In the genomic region with DNA sequence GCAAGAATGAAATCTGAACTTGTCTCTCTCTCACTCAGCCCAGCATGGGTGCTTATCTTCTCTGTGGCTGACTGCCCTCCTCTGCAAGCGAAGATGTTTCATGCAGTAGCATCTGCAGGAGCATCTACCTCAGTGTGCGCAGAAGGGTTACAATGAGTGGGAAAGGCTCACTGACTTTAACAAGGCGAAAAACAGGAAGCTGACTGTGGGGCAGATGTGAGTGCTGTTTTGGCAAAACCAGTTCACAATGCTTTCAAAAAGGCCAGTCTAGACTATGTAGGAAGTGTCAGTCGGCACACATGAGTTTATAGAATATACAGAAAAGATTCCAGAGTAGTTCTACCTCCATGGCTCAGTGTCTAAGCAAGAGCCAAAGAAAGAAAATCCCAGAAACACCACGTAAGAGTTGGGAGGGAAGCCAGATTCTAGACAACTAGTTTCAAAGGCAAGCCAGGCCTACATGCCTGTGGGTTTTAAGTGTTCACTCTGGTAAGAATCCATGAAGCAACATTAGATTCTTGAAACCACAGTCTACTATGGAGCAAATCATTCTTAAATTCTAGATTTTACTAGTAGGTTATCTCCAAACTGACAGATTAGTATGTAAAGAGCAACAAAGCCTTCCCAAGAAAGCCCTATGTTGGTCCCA, we compare ENCODE assay signal across 15 cellular contexts.
DNase-seq lines count a peak whose midpoint lies in the region; ATAC-seq and TF ChIP-seq lines count a peak whose summit lies in the region.
"Had no signal": no experiment of that assay in that cellular context is flagged by ENCODE, and none has a peak within 500 bp of the region (broad histone marks: within the 10 kb centered on the region; RNA-seq: fewer than 3 reads in every experiment).

No MANE protein-coding gene starts in this region.

- no peaks in the 10 kb centered on the region for H3K4me1 ChIP-seq in ascending aorta

- H3K9me3 Mint-ChIP-seq in activated T-helper 2 cell treated with anti-CD3 and anti-CD28 coated beads, Interferon-gamma antibody, Interleukin-2, Interleukin-4, amounts not matched to agents 10 μg/mL and 5 μg/mL and 100 μg/mL, durations not matched to agents 14 hours and 24 hours and 36 hours: peaks cover 29% of the 10 kb centered on the region

- H3K27ac ChIP-seq in ascending aorta (no peak overlapping the region), WERI-Rb-1 (no peak overlapping the region)
- H3K27ac ChIP-seq: esophagus squamous epithelium, skin epidermis, suprapubic skin had no signal

- H3K4me1 Mint-ChIP-seq in activated T-helper 2 cell treated with anti-CD3 and anti-CD28 coated beads, Interferon-gamma antibody, Interleukin-2, Interleukin-4, amounts not matched to agents 10 μg/mL and 5 μg/mL and 100 μg/mL, durations not matched to agents 14 hours and 24 hours and 36 hours (ENCODE audit: low read depth): peaks cover 32% of the 10 kb centered on the region

- peak overlapping the region; percentile 88 for H3K27ac Mint-ChIP-seq in activated T-helper 2 cell treated with anti-CD3 and anti-CD28 coated beads, Interferon-gamma antibody, Interleukin-2, Interleukin-4, amounts not matched to agents 10 μg/mL and 5 μg/mL and 100 μg/mL, durations not matched to agents 14 hours and 24 hours and 36 hours

- H3K36me3 ChIP-seq in ascending aorta: no peaks in the 10 kb centered on the region
- H3K36me3 ChIP-seq in WERI-Rb-1: no peaks in the 10 kb centered on the region; the same call in 1 of the 2 replicates

- no peaks in the 10 kb centered on the region for H3K27me3 Mint-ChIP-seq in activated T-helper 2 cell treated with anti-CD3 and anti-CD28 coated beads, Interferon-gamma antibody, Interleukin-2, Interleukin-4, amounts not matched to agents 10 μg/mL and 5 μg/mL and 100 μg/mL, durations not matched to agents 14 hours and 24 hours and 36 hours (ENCODE audit: low read depth)

- TF ChIP-seq POLR2A in GM18505 (IDR thresholded peaks at IDR 0.05; ENCODE audit: borderline replicate concordance, extremely low read depth, insufficient read depth, insufficient read length): no peak

- no peak for TF ChIP-seq CTCF in fibroblast of pulmonary artery (IDR thresholded peaks at IDR 0.05; ENCODE audit: low read length, missing control alignments)
- TF ChIP-seq CTCF in ascending aorta (IDR thresholded peaks at IDR 0.05): no peak
- no peak for TF ChIP-seq CTCF in WERI-Rb-1 (IDR thresholded peaks at IDR 0.05; ENCODE audit: low read depth, low read length)

- no peaks in the 10 kb centered on the region for H3K9me3 ChIP-seq in ascending aorta
- H3K9me3 ChIP-seq in WERI-Rb-1 (ENCODE audit: severe bottlenecking): no peaks in the 10 kb centered on the region
- H3K9me3 ChIP-seq: esophagus squamous epithelium, suprapubic skin had no signal

- intact Hi-C loops in activated T-helper 2 cell treated with anti-CD3 and anti-CD28 coated beads, Interferon-gamma antibody, Interleukin-2, Interleukin-4, amounts not matched to agents 10 μg/mL and 5 μg/mL and 100 μg/mL, durations not matched to agents 14 hours and 24 hours and 36 hours (cut with micrococcal nuclease): loop anchor here (2.0 kb wide), 2 partner anchors 22 to 126 kb away; no protein-coding TSS in a partner anchor
- intact Hi-C loops in ascending aorta (cut with DNase I): no loop called here

- peaks cover 79% of the 10 kb centered on the region for H3K36me3 Mint-ChIP-seq in activated T-helper 2 cell treated with anti-CD3 and anti-CD28 coated beads, Interferon-gamma antibody, Interleukin-2, Interleukin-4, amounts not matched to agents 10 μg/mL and 5 μg/mL and 100 μg/mL, durations not matched to agents 14 hours and 24 hours and 36 hours (ENCODE audit: low read depth)

- ATAC-seq in GM18505 (IDR thresholded peaks at IDR 0.05; ENCODE audit: unreplicated experiment): no peak
- no peak for ATAC-seq in HG03432 (IDR thresholded peaks at IDR 0.05; ENCODE audit: unreplicated experiment)

- peak; percentile 15 for DNase-seq in stimulated activated CD4-positive, alpha-beta T cell treated with anti-CD3 and anti-CD28 coated beads, Interleukin-1b, Interleukin-23, amount 100 ng/mL, for 48 hours
- DNase-seq in stimulated activated CD4-positive, alpha-beta T cell treated with anti-CD3 and anti-CD28 coated beads, Interleukin-4, amount 100 ng/mL, for 1 hour: no peak
- DNase-seq in activated T-helper 2 cell treated with anti-CD3 and anti-CD28 coated beads, Interferon-gamma antibody, Interleukin-2, Interleukin-4, amounts not matched to agents 10 μg/mL and 5 μg/mL and 100 μg/mL, durations not matched to agents 14 hours and 24 hours and 36 hours (ENCODE audit: low spot score): no peak
- DNase-seq in fibroblast of pulmonary artery (ENCODE audit: low read depth) (peak; percentile 35), ascending aorta (ENCODE audit: low spot score in 2 of 2) (no peak), WERI-Rb-1 (no peak)
- DNase-seq: cortex of kidney, esophagus squamous epithelium, Karpas-422, mesendoderm, NCI-H526 had no signal

- no peak overlapping the region for H3K4me3 Mint-ChIP-seq in activated T-helper 2 cell treated with anti-CD3 and anti-CD28 coated beads, Interferon-gamma antibody, Interleukin-2, Interleukin-4, amounts not matched to agents 10 μg/mL and 5 μg/mL and 100 μg/mL, durations not matched to agents 14 hours and 24 hours and 36 hours (ENCODE audit: low read depth)

- no peaks in the 10 kb centered on the region for H3K27me3 ChIP-seq in ascending aorta
- no peaks in the 10 kb centered on the region for H3K27me3 ChIP-seq in WERI-Rb-1 (ENCODE audit: insufficient read depth, low read depth, severe bottlenecking)
- H3K27me3 ChIP-seq: esophagus squamous epithelium, suprapubic skin had no signal

- H3K4me3 ChIP-seq in fibroblast of pulmonary artery (replicated peaks; ENCODE audit: low read depth, low read length) (no peak overlapping the region), ascending aorta (no peak overlapping the region), WERI-Rb-1 (ENCODE audit: low read depth, low read length) (no peak overlapping the region)
- H3K4me3 ChIP-seq: esophagus squamous epithelium, skin epidermis, suprapubic skin had no signal

Comparison
In these comparisons a context has a peak if more than half of its experiments do, and no peak if none do; other contexts are left out.
1. DNase-seq: peak in stimulated activated CD4-positive, alpha-beta T cell treated with anti-CD3 and anti-CD28 coated beads, Interleukin-1b, Interleukin-23, amount 100 ng/mL, for 48 hours (single experiment) and fibroblast of pulmonary artery (single experiment); none in stimulated activated CD4-positive, alpha-beta T cell treated with anti-CD3 and anti-CD28 coated beads, Interleukin-4, amount 100 ng/mL, for 1 hour (single experiment), activated T-helper 2 cell treated with anti-CD3 and anti-CD28 coated beads, Interferon-gamma antibody, Interleukin-2, Interleukin-4, amounts not matched to agents 10 μg/mL and 5 μg/mL and 100 μg/mL, durations not matched to agents 14 hours and 24 hours and 36 hours (single experiment), ascending aorta (0 of 2) and WERI-Rb-1 (single experiment).